Comparison of ENCODE assay signal across 11 cellular contexts in genomic region chr13:20351279-20352022, GRCh38.
DNase-seq lines count a peak whose midpoint lies in the region; ATAC-seq and TF ChIP-seq lines count a peak whose summit lies in the region.
"Had no signal": no experiment of that assay in that cellular context is flagged by ENCODE, and none has a peak within 500 bp of the region (broad histone marks: within the 10 kb centered on the region; RNA-seq: fewer than 3 reads in every experiment).

No MANE protein-coding gene starts in this region.

- H3K18ac ChIP-seq in mesenchymal stem cell (ENCODE audit: low read depth in 1 of 2, low read length in 2 of 2): no peak overlapping the region

- no peaks in the 10 kb centered on the region for H3K36me3 ChIP-seq in mesenchymal stem cell (ENCODE audit: control insufficient read depth in 1 of 2, insufficient read depth in 2 of 2, low read depth in 1 of 2, low read length in 2 of 2)

- H2BK120ac ChIP-seq in mesenchymal stem cell (ENCODE audit: low read depth, low read length): no peak overlapping the region

- H4K8ac ChIP-seq in mesenchymal stem cell (ENCODE audit: low read length): no peak overlapping the region

- H3K14ac ChIP-seq in mesenchymal stem cell (ENCODE audit: low read length in 2 of 2): no peak overlapping the region

- H4K91ac ChIP-seq in mesenchymal stem cell (ENCODE audit: low read length): no peak overlapping the region

- no peak overlapping the region for H2BK12ac ChIP-seq in mesenchymal stem cell (ENCODE audit: low read length in 2 of 2)

- no peak overlapping the region for H3K9ac ChIP-seq in mesenchymal stem cell (ENCODE audit: low read length)

- TF ChIP-seq CTCF in astrocyte of the cerebellum (IDR thresholded peaks at IDR 0.05; ENCODE audit: low read depth, low read length, missing control alignments): no peak

- H3K4me2 ChIP-seq in mesenchymal stem cell (ENCODE audit: low read length, poor library complexity, severe bottlenecking): no peak overlapping the region

- H3K23ac ChIP-seq in mesenchymal stem cell (ENCODE audit: low read length in 2 of 2): no peak overlapping the region

- H3K9me3 ChIP-seq in mesenchymal stem cell (ENCODE audit: control insufficient read depth, low read length): no peaks in the 10 kb centered on the region

- peak overlapping the region; percentile 61 for H2AK5ac ChIP-seq in mesenchymal stem cell (ENCODE audit: low read length, severe bottlenecking)

- DNase-seq in Daoy (ENCODE audit: low read depth) (peak; percentile 59), MV-4-11 (lab: John Stamatoyannopoulos, UW) (peak; percentile 88), astrocyte of the cerebellum (ENCODE audit: low read depth) (peak; percentile 86), mesenchymal stem cell (peak; percentile 24), germinal center (ENCODE audit: low spot score) (no peak), NCI-H128 (lab: John Stamatoyannopoulos, UW; ENCODE audit: unreplicated experiment) (no peak)
- DNase-seq: CD8-positive, alpha-beta T cell; NCI-H1694 treated with DMSO at 0.1 percent for 48 hours had no signal

- peaks cover 7% of the 10 kb centered on the region for H3K4me1 ChIP-seq in mesenchymal stem cell (ENCODE audit: control insufficient read depth, insufficient read depth, low read depth, low read length)

- in situ Hi-C loops in astrocyte of the cerebellum (cut with HindIII; ENCODE audit: low sequenced_read_pairs): no loop called here

- no peak overlapping the region for H3K4me3 ChIP-seq in astrocyte of the cerebellum (ENCODE audit: low read depth, low read length)
- no peak overlapping the region for H3K4me3 ChIP-seq in mesenchymal stem cell (ENCODE audit: insufficient read depth in 1 of 2, low read depth in 1 of 2, low read length in 2 of 2)
- H3K4me3 ChIP-seq: GM12878 had no signal

- ATAC-seq in HG03097 (IDR thresholded peaks at IDR 0.05; ENCODE audit: low FRiP score, unreplicated experiment): no peak
- ATAC-seq in HG03521 (IDR thresholded peaks at IDR 0.05; ENCODE audit: unreplicated experiment): no peak
- ATAC-seq: CD8-positive, alpha-beta T cell; GM12878 had no signal

- H3K27ac ChIP-seq in mesenchymal stem cell (ENCODE audit: low read length, poor library complexity, severe bottlenecking): peak overlapping the region; percentile 30

- H2BK15ac ChIP-seq in mesenchymal stem cell (ENCODE audit: low read depth, poor library complexity, severe bottlenecking): no peak overlapping the region

- H2BK5ac ChIP-seq in mesenchymal stem cell (ENCODE audit: low read depth, low read length, poor library complexity, severe bottlenecking): no peak overlapping the region

- H3K27me3 ChIP-seq in mesenchymal stem cell (ENCODE audit: control insufficient read depth in 1 of 2, insufficient read depth in 1 of 2, low read length in 2 of 2): no peaks in the 10 kb centered on the region

- 78% methylated on average over 4 of the region's 6 CpGs for WGBS in mesenchymal stem cell

- no peak overlapping the region for H3K4ac ChIP-seq in mesenchymal stem cell (ENCODE audit: low read depth in 1 of 2, low read length in 2 of 2)

- H3K79me1 ChIP-seq in mesenchymal stem cell (replicated peaks; ENCODE audit: low read length, poor library complexity, severe bottlenecking): no peaks in the 10 kb centered on the region

- H2AFZ ChIP-seq in mesenchymal stem cell (ENCODE audit: low read depth, low read length): no peak overlapping the region

Comparison
In these comparisons a context has a peak if more than half of its experiments do, and no peak if none do; other contexts are left out.
1. DNase-seq: peak in Daoy (single experiment), MV-4-11 (single experiment), astrocyte of the cerebellum (single experiment) and mesenchymal stem cell (single experiment); none in germinal center (single experiment) and NCI-H128 (single experiment).